In genomic region chr17:42408076-42408475, GRCh38 we compare ENCODE assay signal across 1 cellular context.
TF ChIP-seq lines count a peak whose summit lies in the region.

No MANE protein-coding gene starts in this region.

TF ChIP-seq in IMR-90, 13 proteins besides CTCF, POLR2A, EP300 and RAD21:
- TF ChIP-seq ELK1 (IDR thresholded peaks at IDR 0.05; ENCODE audit: borderline replicate concordance, low read depth, low read length) = no peak
TF ChIP-seq in IMR-90: peak in this region for 0.
